In genomic region chr7:98211676-98212531, GRCh38 we compare ENCODE assay signal across 10 cellular contexts. TPM values are rescaled to one million over a fixed set of nuclear protein-coding genes. Genes with fewer than 3 reads are reported as not detected.
DNase-seq lines count a peak whose midpoint lies in the region; ATAC-seq and TF ChIP-seq lines count a peak whose summit lies in the region.
"Had no signal": no experiment of that assay in that cellular context is flagged by ENCODE, and none has a peak within 500 bp of the region (broad histone marks: within the 10 kb centered on the region; RNA-seq: fewer than 3 reads in every experiment).

No MANE protein-coding gene starts in this region.

- DNase-seq in DMS 273 (lab: John Stamatoyannopoulos, UW; ENCODE audit: unreplicated experiment) (peak; percentile 48), DMS 273 treated with DMSO at 0.1 percent for 48 hours (lab: John Stamatoyannopoulos, UW) (no peak), left cardiac atrium (no peak), spleen (peak; percentile 77), NCI-H1694 (lab: John Stamatoyannopoulos, UW) (no peak), AML-193 (lab: John Stamatoyannopoulos, UW) (no peak)

- no peak for TF ChIP-seq POLR2A in spleen (IDR thresholded peaks at IDR 0.05)

- H3K27me3 ChIP-seq in spleen (replicated peaks in 1 of 7): peaks cover 0 to 39% (median 17%) of the 10 kb centered on the region in 7 donors

- 82 to 87% (median 86%) methylated on average over 17 to 49 of the region's 49 CpGs for WGBS in spleen, 5 donors

- TF ChIP-seq CTCF in VCaP (conservative IDR thresholded peaks at IDR 0.05): no peak
- TF ChIP-seq CTCF in spleen (IDR thresholded peaks at IDR 0.05 in 8 of 11, conservative IDR thresholded peaks at IDR 0.05 in 3 of 11): no peak

- H3K4me3 ChIP-seq in spleen: peak overlapping the region in 5 of 8 donors; percentile 3 to 65 (median 22)

- intact Hi-C loops in left cardiac atrium (cut with DNase I) (no loop called here), spleen (cut with DNase I; ENCODE audit: low total_unique reads) (no loop called here)

- H3K36me3 ChIP-seq in spleen: peaks cover 0 to 47% (median 16%) of the 10 kb centered on the region in 6 donors

- no peaks in the 10 kb centered on the region for H3K9me3 ChIP-seq in spleen
- H3K9me3 ChIP-seq: neutrophil had no signal

- peak; percentile 7 to 12 for ATAC-seq in left cardiac atrium
- ATAC-seq in GM18498 (IDR thresholded peaks at IDR 0.05; ENCODE audit: unreplicated experiment): no peak

- peaks cover 0 to 29% (median 12%) of the 10 kb centered on the region in 6 donors for H3K4me1 ChIP-seq in spleen

- peak overlapping the region; percentile 28; the same call in 1 of the 2 replicates for H3K27ac ChIP-seq in VCaP
- H3K27ac ChIP-seq in spleen: peak overlapping the region in 3 of 8 donors; percentile 33 to 59 (median 51)
- H3K27ac ChIP-seq: neutrophil had no signal

RNA-seq across cellular contexts. Expression of gene BHLHA15, which starts 0.7 kb away (rescaled TPM):
- under 1 TPM; 0.37 to 0.38 TPM for total RNA-seq in left cardiac atrium
- 10 to 100 TPM in 3 of 7 donors, 1 to 10 TPM in 4; 3.1 to 40.7 (median 9.3) TPM for total RNA-seq in spleen
- under 1 TPM in 2 of 3 donors, not detected in 1; 0.11 to 0.61 TPM for polyA plus RNA-seq in spleen
- total RNA-seq: H4 had no signal

RNA-seq across cellular contexts. Expression of gene TECPR1, which starts 40.1 kb away (rescaled TPM):
- 10 to 100 TPM; 20.9 to 23.4 TPM for total RNA-seq in left cardiac atrium
- total RNA-seq in spleen: 10 to 100 TPM; 19.0 to 86.4 (median 46.1) TPM
- 10 to 100 TPM in 2 of 3 donors, 1 to 10 TPM in 1; 8.4 to 26.1 (median 14.3) TPM for polyA plus RNA-seq in spleen

Comparison
In these comparisons a context has a peak if more than half of its experiments do, and no peak if none do; other contexts are left out.
1. DNase-seq: peak in DMS 273 (single experiment) and spleen (single experiment); none in DMS 273 treated with DMSO at 0.1 percent for 48 hours (single experiment), left cardiac atrium (single experiment), NCI-H1694 (single experiment) and AML-193 (0 of 2).